Comparison of ENCODE assay signal across 25 cellular contexts in the genomic region with DNA sequence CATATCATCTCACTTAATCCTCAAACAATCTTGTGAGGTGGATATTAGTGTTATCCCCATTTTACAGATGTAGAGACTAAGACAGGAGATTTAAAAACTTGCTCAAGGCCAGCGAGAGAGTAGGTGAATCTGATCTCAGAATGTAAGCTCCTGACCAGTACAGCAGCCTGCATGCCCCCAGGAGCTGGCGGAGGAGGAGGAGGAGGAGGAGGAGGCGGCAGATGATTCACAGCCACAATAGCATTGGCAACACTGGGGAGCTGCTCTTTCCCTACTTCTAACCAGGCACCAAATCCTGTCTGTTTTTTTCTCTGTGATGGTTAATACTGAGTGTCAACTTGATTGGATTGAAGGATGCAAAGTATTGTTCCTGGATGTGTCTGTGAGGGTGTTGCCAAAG.
"Had no signal": no experiment of that assay in that cellular context is flagged by ENCODE, and none has a peak within 500 bp of the region (broad histone marks: within the 10 kb centered on the region; RNA-seq: fewer than 3 reads in every experiment).

No MANE protein-coding gene starts in this region.

- H3K27ac ChIP-seq: brain microvascular endothelial cell, coronary artery, dorsolateral prefrontal cortex had no signal

- ATAC-seq: activated CD4-positive, alpha-beta T cell treated with anti-CD3 and anti-CD28 coated beads for 36 hours; activated T-cell treated with anti-CD3 and anti-CD28 coated beads, Interleukin-2, amount 50 U/mL, for 4 hours; activated T-helper 17 cell treated with anti-CD3 and anti-CD28 coated beads, Interleukin-2, amount 50 U/mL, for 72 hours; esophagus mucosa had no signal

- DNase-seq: activated CD4-positive, alpha-beta memory T cell treated with anti-CD3 and anti-CD28 coated beads, Interleukin-2, amount 10 ng/mL, durations not matched to agents 7 days and 5 days; activated CD4-positive, alpha-beta T cell treated with anti-CD3 and anti-CD28 coated beads for 36 hours; activated CD4-positive, alpha-beta T cell treated with anti-CD3 and anti-CD28 coated beads, Interleukin-2, amount 10 ng/mL, durations not matched to agents 7 days and 5 days; activated CD4-positive, alpha-beta T cell treated with anti-CD3 and anti-CD28 coated beads, Interleukin-2, amount 50 U/mL, for 4 hours; activated CD4-positive, CD25-positive, alpha-beta regulatory T cell; activated CD4-positive, CD25-positive, alpha-beta regulatory T cell treated with anti-CD3 and anti-CD28 coated beads, Interleukin-2, amount 50 U/mL, for 72 hours; activated CD8-positive, alpha-beta memory T cell treated with anti-CD3 and anti-CD28 coated beads, Interleukin-2, amount 50 U/mL, for 48 hours; activated effector memory CD4-positive, alpha-beta T cell treated with Interleukin-2 at 50 U/mL for 16 hours; activated gamma-delta T cell treated with Interleukin-2 at 50 U/mL for 16 hours; activated naive CD4-positive, alpha-beta T cell treated with anti-CD3 and anti-CD28 coated beads, Interleukin-2, amount 50 U/mL, for 16 hours; activated naive CD4-positive, alpha-beta T cell treated with Interleukin-2 at 50 U/mL for 16 hours; activated T-cell treated with anti-CD3 and anti-CD28 coated beads for 4 hours; activated T-cell treated with anti-CD3 and anti-CD28 coated beads, Interleukin-2, amount 50 U/mL, for 4 hours; amniotic stem cell; anterior cingulate cortex; brain microvascular endothelial cell; dorsolateral prefrontal cortex; effector memory CD4-positive, alpha-beta T cell; endodermal cell; foreskin fibroblast; head of caudate nucleus; T-helper 2 cell had no signal

- H3K4me3 ChIP-seq: coronary artery, dorsolateral prefrontal cortex had no signal

- H3K36me3 ChIP-seq: brain microvascular endothelial cell had no signal
